7 cellular contexts compared by ENCODE assay signal in the genomic region with DNA sequence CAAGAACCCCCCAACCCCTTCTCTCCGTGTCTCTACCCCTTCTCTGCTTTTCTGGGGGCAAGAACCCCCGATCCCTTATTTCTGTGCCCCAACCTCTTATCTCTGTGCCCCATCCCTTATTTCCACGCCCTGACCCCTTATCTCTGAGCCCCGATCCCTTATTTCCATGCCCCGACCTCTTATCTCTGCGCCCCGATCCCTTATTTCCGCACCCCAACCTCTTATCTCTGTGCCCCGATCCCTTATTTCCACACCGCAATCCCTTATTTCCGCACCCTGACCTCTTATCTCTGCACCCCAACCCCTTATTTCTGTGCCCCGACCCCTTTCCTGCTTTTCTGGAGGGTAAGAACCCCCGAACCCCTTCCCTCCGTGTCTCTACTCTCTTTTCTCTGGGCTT. TPM values are rescaled to one million over a fixed set of nuclear protein-coding genes. Genes with fewer than 3 reads are reported as not detected.
"Had no signal": no experiment of that assay in that cellular context is flagged by ENCODE, and none has a peak within 500 bp of the region (broad histone marks: within the 10 kb centered on the region; RNA-seq: fewer than 3 reads in every experiment).

No MANE protein-coding gene starts in this region.

RNA-seq across cellular contexts. Expression of a gene that starts 46.2 kb away (rescaled TPM):
- total RNA-seq: OCI-LY7, PC-3, PC-9, RPMI7951, SJCRH30, SJSA1 had no signal
- polyA plus RNA-seq: SK-N-SH had no signal
